27 cellular contexts compared by ENCODE assay signal in genomic region chr1:227071898-227072587, GRCh38.
"Had no signal": no experiment of that assay in that cellular context is flagged by ENCODE, and none has a peak within 500 bp of the region (broad histone marks: within the 10 kb centered on the region; RNA-seq: fewer than 3 reads in every experiment).

No MANE protein-coding gene starts in this region.

- DNase-seq: cortex of kidney; effector memory CD8-positive, alpha-beta T cell; esophagus squamous epithelium; glutamatergic neuron; hypothalamus; immature natural killer cell; islet precursor cell; kidney glomerular epithelial cell; left colon; left ventricle myocardium superior; lower lobe of right lung; naive thymus-derived CD8-positive, alpha-beta T cell; nephron progenitor cell; nucleus accumbens; sigmoid colon; stimulated activated CD4-positive, alpha-beta T cell treated with anti-CD3 and anti-CD28 coated beads, Interleukin-2, amount 100 ng/mL, for 24 hours; stimulated activated CD4-positive, alpha-beta T cell treated with anti-CD3 and anti-CD28 coated beads, Interleukin-4, amount 100 ng/mL, for 24 hours; stimulated activated naive CD4-positive, alpha-beta T cell treated with Interleukin-2 at 50 U/mL for 16 hours; stomach; testis; tibial artery; upper lobe of right lung; uterus had no signal

- H3K4me1 ChIP-seq: esophagus squamous epithelium, lower lobe of right lung, prostate gland, right atrium auricular region, testis, tibial artery, upper lobe of right lung, uterus had no signal

- FAIRE-seq: endometrium had no signal

- H3K36me3 Mint-ChIP-seq: immature natural killer cell; naive thymus-derived CD8-positive, alpha-beta T cell; stimulated activated effector memory CD8-positive, alpha-beta T cell treated with anti-CD3 and anti-CD28 coated beads, Interleukin-12 subunit alpha, Interleukin-12 subunit beta, amount 100 ng/mL, for 72 hours had no signal

- H3K4me3 ChIP-seq: esophagus squamous epithelium, lower lobe of right lung, prostate gland, right atrium auricular region, sigmoid colon, stomach, testis, tibial artery, upper lobe of right lung, uterus had no signal

- H3K36me3 ChIP-seq: prostate gland, uterus had no signal

- H3K4me3 Mint-ChIP-seq: effector memory CD8-positive, alpha-beta T cell; immature natural killer cell; naive thymus-derived CD8-positive, alpha-beta T cell; nephron progenitor cell; stimulated activated effector memory CD8-positive, alpha-beta T cell treated with anti-CD3 and anti-CD28 coated beads, Interleukin-12 subunit alpha, Interleukin-12 subunit beta, amount 100 ng/mL, for 72 hours had no signal

- H3K9me3 ChIP-seq: esophagus squamous epithelium, lower lobe of right lung, prostate gland, right atrium auricular region, sigmoid colon, stomach, testis, tibial artery, upper lobe of right lung, uterus had no signal

- H3K27ac Mint-ChIP-seq: effector memory CD8-positive, alpha-beta T cell; immature natural killer cell; naive thymus-derived CD8-positive, alpha-beta T cell; nephron progenitor cell; stimulated activated effector memory CD8-positive, alpha-beta T cell treated with anti-CD3 and anti-CD28 coated beads, Interleukin-12 subunit alpha, Interleukin-12 subunit beta, amount 100 ng/mL, for 72 hours had no signal

- ATAC-seq: effector memory CD8-positive, alpha-beta T cell; left colon; left ventricle myocardium superior; lower lobe of right lung; naive thymus-derived CD8-positive, alpha-beta T cell; upper lobe of right lung had no signal

- H3K9me3 Mint-ChIP-seq: effector memory CD8-positive, alpha-beta T cell; immature natural killer cell; naive thymus-derived CD8-positive, alpha-beta T cell; nephron progenitor cell; stimulated activated effector memory CD8-positive, alpha-beta T cell treated with anti-CD3 and anti-CD28 coated beads, Interleukin-12 subunit alpha, Interleukin-12 subunit beta, amount 100 ng/mL, for 72 hours had no signal

- H3K4me1 Mint-ChIP-seq: immature natural killer cell; naive thymus-derived CD8-positive, alpha-beta T cell; stimulated activated effector memory CD8-positive, alpha-beta T cell treated with anti-CD3 and anti-CD28 coated beads, Interleukin-12 subunit alpha, Interleukin-12 subunit beta, amount 100 ng/mL, for 72 hours had no signal

- H3K27me3 ChIP-seq: esophagus squamous epithelium, right atrium auricular region, sigmoid colon, stomach, testis, tibial artery, upper lobe of right lung, uterus had no signal

- H3K27ac ChIP-seq: esophagus squamous epithelium, lower lobe of right lung, prostate gland, right atrium auricular region, sigmoid colon, stomach, testis, tibial artery, upper lobe of right lung, uterus had no signal
